18 cellular contexts compared by ENCODE assay signal in the genomic region with DNA sequence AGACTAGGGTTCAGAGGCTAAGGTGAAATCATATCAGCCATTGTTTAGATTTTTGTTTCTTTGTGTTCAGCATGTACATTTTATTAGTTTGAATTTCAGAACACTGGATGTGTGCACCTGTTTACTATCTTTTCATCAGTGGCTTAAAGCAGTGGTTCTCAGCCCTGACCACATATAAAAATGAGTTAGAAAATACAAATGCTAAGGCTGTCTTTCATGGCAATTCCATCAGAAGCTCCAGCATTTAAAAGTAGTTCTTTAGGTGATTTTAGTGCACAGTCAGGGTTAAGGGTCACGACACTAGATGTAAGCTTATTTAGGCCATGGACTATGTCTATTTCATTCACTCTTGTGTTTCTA.
DNase-seq lines count a peak whose midpoint lies in the region; ATAC-seq, FAIRE-seq and TF ChIP-seq lines count a peak whose summit lies in the region.
"Had no signal": no experiment of that assay in that cellular context is flagged by ENCODE, and none has a peak within 500 bp of the region (broad histone marks: within the 10 kb centered on the region; RNA-seq: fewer than 3 reads in every experiment).

No MANE protein-coding gene starts in this region.

- H3K79me2 ChIP-seq in Loucy (ENCODE audit: insufficient read depth, low read length) (no peaks in the 10 kb centered on the region), astrocyte (ENCODE audit: insufficient read depth, low read length) (no peaks in the 10 kb centered on the region)

- H3K9ac ChIP-seq in Loucy (ENCODE audit: low read depth, low read length, poor library complexity, severe bottlenecking) = no peak overlapping the region
- no peak overlapping the region for H3K9ac ChIP-seq in astrocyte (ENCODE audit: low read length)

- H3F3A ChIP-seq in Loucy (ENCODE audit: low read depth) = no peaks in the 10 kb centered on the region

- no peak for TF ChIP-seq CTCF in activated CD8-positive, alpha-beta T cell treated with anti-CD3 and anti-CD28 coated beads for 36 hours (IDR thresholded peaks at IDR 0.05)
- no peak for TF ChIP-seq CTCF in Loucy (conservative IDR thresholded peaks at IDR 0.05; ENCODE audit: low read length)
- no peak for TF ChIP-seq CTCF in astrocyte (IDR thresholded peaks at IDR 0.05; ENCODE audit: insufficient read depth, low read depth, low read length)

- H3K9me3 ChIP-seq in Loucy (ENCODE audit: insufficient read depth, low read depth, low read length) = no peaks in the 10 kb centered on the region
- H3K9me3 ChIP-seq in astrocyte (ENCODE audit: insufficient read depth, low read depth, low read length) = no peaks in the 10 kb centered on the region
- H3K9me3 ChIP-seq: A549, HAP-1 had no signal

- ATAC-seq in activated CD8-positive, alpha-beta T cell treated with anti-CD3 and anti-CD28 coated beads, Interleukin-2, amount 10 ng/mL, durations not matched to agents 7 days and 5 days = no peak
- ATAC-seq in activated CD8-positive, alpha-beta T cell treated with anti-CD3 and anti-CD28 coated beads for 36 hours = no peak
- ATAC-seq in activated T-helper 17 cell treated with anti-CD3 and anti-CD28 coated beads, Interleukin-2, amount 50 U/mL, for 72 hours (replicated peaks) = no peak
- ATAC-seq in GM21447 (IDR thresholded peaks at IDR 0.05; ENCODE audit: unreplicated experiment) = no peak
- ATAC-seq: A549, GM12878 had no signal

- H3K36me3 ChIP-seq in Loucy (ENCODE audit: insufficient read depth, low read length) = no peaks in the 10 kb centered on the region
- no peaks in the 10 kb centered on the region for H3K36me3 ChIP-seq in astrocyte (ENCODE audit: insufficient read depth, low read length)
- H3K36me3 ChIP-seq: HAP-1 had no signal

- peaks cover 12% of the 10 kb centered on the region for H3K36me3 Mint-ChIP-seq in activated CD8-positive, alpha-beta T cell treated with anti-CD3 and anti-CD28 coated beads, Interleukin-2, amount 10 ng/mL, durations not matched to agents 7 days and 5 days (ENCODE audit: low read depth)
- no peaks in the 10 kb centered on the region for H3K36me3 Mint-ChIP-seq in activated CD8-positive, alpha-beta T cell treated with anti-CD3 and anti-CD28 coated beads for 36 hours (ENCODE audit: low read depth)
- H3K36me3 Mint-ChIP-seq in astrocyte (ENCODE audit: low read depth, unreplicated experiment) = no peaks in the 10 kb centered on the region
- H3K36me3 Mint-ChIP-seq in activated T-helper 17 cell treated with anti-CD3 and anti-CD28 coated beads, Interleukin-2, amount 50 U/mL, for 72 hours (ENCODE audit: low read depth) = no peaks in the 10 kb centered on the region
- H3K36me3 Mint-ChIP-seq: CD14-positive monocyte; CD4-positive, alpha-beta memory T cell had no signal

- peaks cover 27% of the 10 kb centered on the region for H3K4me1 Mint-ChIP-seq in activated CD8-positive, alpha-beta T cell treated with anti-CD3 and anti-CD28 coated beads, Interleukin-2, amount 10 ng/mL, durations not matched to agents 7 days and 5 days (ENCODE audit: low read depth)
- peaks cover 16% of the 10 kb centered on the region for H3K4me1 Mint-ChIP-seq in activated CD8-positive, alpha-beta T cell treated with anti-CD3 and anti-CD28 coated beads for 36 hours (ENCODE audit: low read depth)
- peaks cover 2% of the 10 kb centered on the region for H3K4me1 Mint-ChIP-seq in astrocyte (ENCODE audit: low read depth, unreplicated experiment)
- H3K4me1 Mint-ChIP-seq in activated T-helper 17 cell treated with anti-CD3 and anti-CD28 coated beads, Interleukin-2, amount 50 U/mL, for 72 hours = no peaks in the 10 kb centered on the region
- H3K4me1 Mint-ChIP-seq: CD14-positive monocyte had no signal

- FAIRE-seq in astrocyte (lab: Jason Lieb, UNC) = peak; percentile 5
- FAIRE-seq: A549, GM12878, HTR-8/SVneo had no signal

- peak overlapping the region; percentile 13 for H3K27ac Mint-ChIP-seq in activated CD8-positive, alpha-beta T cell treated with anti-CD3 and anti-CD28 coated beads, Interleukin-2, amount 10 ng/mL, durations not matched to agents 7 days and 5 days
- H3K27ac Mint-ChIP-seq in activated CD8-positive, alpha-beta T cell treated with anti-CD3 and anti-CD28 coated beads for 36 hours = no peak overlapping the region
- H3K27ac Mint-ChIP-seq in astrocyte (ENCODE audit: unreplicated experiment) = no peak overlapping the region
- H3K27ac Mint-ChIP-seq in activated T-helper 17 cell treated with anti-CD3 and anti-CD28 coated beads, Interleukin-2, amount 50 U/mL, for 72 hours = no peak overlapping the region
- H3K27ac Mint-ChIP-seq: CD14-positive monocyte; CD4-positive, alpha-beta memory T cell had no signal

- H3K27me3 Mint-ChIP-seq in activated CD8-positive, alpha-beta T cell treated with anti-CD3 and anti-CD28 coated beads, Interleukin-2, amount 10 ng/mL, durations not matched to agents 7 days and 5 days (ENCODE audit: low read depth) = peaks cover 2% of the 10 kb centered on the region
- H3K27me3 Mint-ChIP-seq in activated CD8-positive, alpha-beta T cell treated with anti-CD3 and anti-CD28 coated beads for 36 hours = no peaks in the 10 kb centered on the region
- H3K27me3 Mint-ChIP-seq in astrocyte (ENCODE audit: low read depth, unreplicated experiment) = no peaks in the 10 kb centered on the region
- no peaks in the 10 kb centered on the region for H3K27me3 Mint-ChIP-seq in activated T-helper 17 cell treated with anti-CD3 and anti-CD28 coated beads, Interleukin-2, amount 50 U/mL, for 72 hours
- H3K27me3 Mint-ChIP-seq: CD4-positive, alpha-beta memory T cell had no signal

- intact Hi-C loops in activated CD8-positive, alpha-beta T cell treated with anti-CD3 and anti-CD28 coated beads for 36 hours (cut with micrococcal nuclease) = no loop called here

- H4K20me1 ChIP-seq in Loucy (ENCODE audit: insufficient read depth, low read length, poor library complexity, severe bottlenecking) (no peaks in the 10 kb centered on the region), astrocyte (ENCODE audit: insufficient read depth, low read length) (no peaks in the 10 kb centered on the region)

- H2AFZ ChIP-seq in Loucy (ENCODE audit: low read length) = no peak overlapping the region
- H2AFZ ChIP-seq in astrocyte (ENCODE audit: low read depth, low read length) = no peak overlapping the region

- CTCF ChIA-PET in activated CD8-positive, alpha-beta T cell treated with anti-CD3 and anti-CD28 coated beads, Interleukin-2, amount 10 ng/mL, durations not matched to agents 7 days and 5 days (lab: Charles Lee) = no interaction called here
- CTCF ChIA-PET in activated CD8-positive, alpha-beta T cell treated with anti-CD3 and anti-CD28 coated beads for 36 hours (lab: Charles Lee) = no interaction called here

- no peak for DNase-seq in activated CD8-positive, alpha-beta T cell treated with anti-CD3 and anti-CD28 coated beads, Interleukin-2, amount 10 ng/mL, durations not matched to agents 7 days and 5 days
- no peak for DNase-seq in activated CD8-positive, alpha-beta T cell treated with anti-CD3 and anti-CD28 coated beads for 36 hours
- DNase-seq in astrocyte (ENCODE audit: low read depth) (no peak), HK-2 (ENCODE audit: unreplicated experiment) (no peak)
- DNase-seq: AML-193; CD4-positive, alpha-beta memory T cell; DMS79 treated with DMSO at 0.1 percent for 48 hours; EL; IMR-90 had no signal

- H3K27me3 ChIP-seq in Loucy (ENCODE audit: insufficient read depth, low read length, poor library complexity, severe bottlenecking) (no peaks in the 10 kb centered on the region), astrocyte (ENCODE audit: insufficient read depth, low read length) (no peaks in the 10 kb centered on the region)

- no peak overlapping the region for H3K4me3 ChIP-seq in Loucy (ENCODE audit: low read length, poor library complexity, severe bottlenecking)
- no peak overlapping the region for H3K4me3 ChIP-seq in astrocyte (ENCODE audit: insufficient read depth, low read depth, low read length)
- H3K4me3 ChIP-seq: A549, GM12878, HAP-1 had no signal

- H3K4me3 Mint-ChIP-seq in activated CD8-positive, alpha-beta T cell treated with anti-CD3 and anti-CD28 coated beads, Interleukin-2, amount 10 ng/mL, durations not matched to agents 7 days and 5 days = no peak overlapping the region
- no peak overlapping the region for H3K4me3 Mint-ChIP-seq in activated CD8-positive, alpha-beta T cell treated with anti-CD3 and anti-CD28 coated beads for 36 hours
- H3K4me3 Mint-ChIP-seq in astrocyte (ENCODE audit: unreplicated experiment) = no peak overlapping the region
- H3K4me3 Mint-ChIP-seq in activated T-helper 17 cell treated with anti-CD3 and anti-CD28 coated beads, Interleukin-2, amount 50 U/mL, for 72 hours = no peak overlapping the region
- H3K4me3 Mint-ChIP-seq: CD14-positive monocyte; CD4-positive, alpha-beta memory T cell had no signal

- H3K4me2 ChIP-seq in Loucy (ENCODE audit: low read depth, low read length, poor library complexity, severe bottlenecking) = peak overlapping the region; percentile 25
- no peak overlapping the region for H3K4me2 ChIP-seq in astrocyte (ENCODE audit: low read length)
- H3K4me2 ChIP-seq: A549 had no signal

- H3K9me3 Mint-ChIP-seq in activated CD8-positive, alpha-beta T cell treated with anti-CD3 and anti-CD28 coated beads, Interleukin-2, amount 10 ng/mL, durations not matched to agents 7 days and 5 days (ENCODE audit: insufficient read depth) = no peaks in the 10 kb centered on the region
- no peaks in the 10 kb centered on the region for H3K9me3 Mint-ChIP-seq in activated CD8-positive, alpha-beta T cell treated with anti-CD3 and anti-CD28 coated beads for 36 hours
- H3K9me3 Mint-ChIP-seq in astrocyte (ENCODE audit: unreplicated experiment) = no peaks in the 10 kb centered on the region
- no peaks in the 10 kb centered on the region for H3K9me3 Mint-ChIP-seq in activated T-helper 17 cell treated with anti-CD3 and anti-CD28 coated beads, Interleukin-2, amount 50 U/mL, for 72 hours
- H3K9me3 Mint-ChIP-seq: CD4-positive, alpha-beta memory T cell had no signal

- POLR2A ChIA-PET in activated CD8-positive, alpha-beta T cell treated with anti-CD3 and anti-CD28 coated beads, Interleukin-2, amount 10 ng/mL, durations not matched to agents 7 days and 5 days (lab: Charles Lee) = no interaction called here
- POLR2A ChIA-PET in activated CD8-positive, alpha-beta T cell treated with anti-CD3 and anti-CD28 coated beads for 36 hours (lab: Charles Lee) = no interaction called here

- H3K4me1 ChIP-seq in Loucy (ENCODE audit: insufficient read depth, low read length, poor library complexity, severe bottlenecking) (peaks cover 21% of the 10 kb centered on the region), astrocyte (ENCODE audit: insufficient read depth, low read length) (no peaks in the 10 kb centered on the region)
- H3K4me1 ChIP-seq: A549 had no signal

- no peak overlapping the region for H3K27ac ChIP-seq in astrocyte (ENCODE audit: low read depth, low read length)
- H3K27ac ChIP-seq: 22Rv1, A549 had no signal

- no peaks in the 10 kb centered on the region for H3K9me2 ChIP-seq in Loucy (replicated peaks; ENCODE audit: low read depth, low read length)
